In the genomic region with DNA sequence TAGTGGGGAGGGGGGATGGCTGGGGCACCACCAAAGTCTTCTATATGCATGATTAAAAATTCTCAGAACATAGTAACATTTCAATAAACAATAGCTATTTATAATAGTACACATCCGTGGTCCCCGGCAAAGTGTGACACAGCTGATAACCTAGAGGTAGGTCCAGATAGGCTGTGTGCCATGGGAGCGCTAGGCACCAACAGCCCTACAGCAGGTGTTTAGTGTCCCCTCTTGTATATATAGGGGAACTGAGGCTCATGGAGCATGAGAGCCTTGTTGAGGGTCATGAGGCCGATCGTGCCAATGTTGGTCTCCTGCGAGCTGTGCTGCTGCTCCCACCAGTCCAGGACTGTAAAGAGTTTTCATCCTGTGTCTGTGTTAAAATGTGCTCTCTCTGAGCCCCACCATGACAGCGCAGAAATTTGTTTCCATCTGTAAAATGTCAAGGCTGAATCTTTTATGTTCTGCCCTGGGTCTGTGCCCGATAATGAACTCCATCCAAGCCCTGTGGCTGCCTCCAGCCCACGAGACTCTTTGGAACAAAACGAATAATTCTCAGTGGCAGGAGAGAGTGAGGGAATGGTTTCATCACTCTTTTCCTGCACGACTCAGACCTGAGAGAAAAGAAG, we compare ENCODE assay signal across 31 cellular contexts. TPM values are rescaled to one million over a fixed set of nuclear protein-coding genes. Genes with fewer than 3 reads are reported as not detected.
DNase-seq lines count a peak whose midpoint lies in the region; FAIRE-seq and TF ChIP-seq lines count a peak whose summit lies in the region.
"Had no signal": no experiment of that assay in that cellular context is flagged by ENCODE, and none has a peak within 500 bp of the region (broad histone marks: within the 10 kb centered on the region; RNA-seq: fewer than 3 reads in every experiment).

No MANE protein-coding gene starts in this region.

- peaks cover 29% of the 10 kb centered on the region for H3K4me1 Mint-ChIP-seq in activated CD4-positive, alpha-beta memory T cell treated with anti-CD3 and anti-CD28 coated beads, Interleukin-2, amount 10 ng/mL, durations not matched to agents 7 days and 5 days
- peaks cover 11% of the 10 kb centered on the region for H3K4me1 Mint-ChIP-seq in activated naive CD4-positive, alpha-beta T cell treated with anti-CD3 and anti-CD28 coated beads for 36 hours (ENCODE audit: low read depth)

- no peak overlapping the region for H3K27ac Mint-ChIP-seq in activated CD4-positive, alpha-beta memory T cell treated with anti-CD3 and anti-CD28 coated beads, Interleukin-2, amount 10 ng/mL, durations not matched to agents 7 days and 5 days
- no peak overlapping the region for H3K27ac Mint-ChIP-seq in activated naive CD4-positive, alpha-beta T cell treated with anti-CD3 and anti-CD28 coated beads for 36 hours
- H3K27ac Mint-ChIP-seq: activated CD4-positive, alpha-beta T cell treated with anti-CD3 and anti-CD28 coated beads for 36 hours; activated CD8-positive, alpha-beta T cell treated with anti-CD3 and anti-CD28 coated beads, Interleukin-2, amount 10 ng/mL, durations not matched to agents 7 days and 5 days; activated naive CD4-positive, alpha-beta T cell treated with anti-CD3 and anti-CD28 coated beads, Interleukin-2, amount 50 U/mL, for 72 hours; activated T-helper 17 cell treated with anti-CD3 and anti-CD28 coated beads, Interleukin-2, amount 50 U/mL, for 72 hours; CD8-positive, alpha-beta memory T cell; mesothelial cell of epicardium; naive B cell had no signal

- 74 to 75% methylated on average over 11 of the region's 11 CpGs for WGBS in sigmoid colon, 2 donors

- no peaks in the 10 kb centered on the region for H3K27me3 ChIP-seq in colonic mucosa
- H3K27me3 ChIP-seq in sigmoid colon, result no peaks in the 10 kb centered on the region
- no peaks in the 10 kb centered on the region for H3K27me3 ChIP-seq in Karpas-422 (ENCODE audit: low read length)

- H3K9me3 ChIP-seq in colonic mucosa (no peaks in the 10 kb centered on the region), kidney (ENCODE audit: control insufficient read depth in 1 of 2, low read length in 2 of 2) (no peaks in the 10 kb centered on the region), sigmoid colon (no peaks in the 10 kb centered on the region), Karpas-422 (ENCODE audit: low read length) (no peaks in the 10 kb centered on the region)
- H3K9me3 ChIP-seq: A549, thoracic aorta had no signal

- DNase-seq in AG20443 (ENCODE audit: low spot score), result peak; percentile 45
- no peak for DNase-seq in colonic mucosa
- peak; percentile 55 for DNase-seq in kidney
- peak; percentile 89 for DNase-seq in sigmoid colon
- DNase-seq in Karpas-422, result no peak
- no peak for DNase-seq in activated CD4-positive, alpha-beta memory T cell treated with anti-CD3 and anti-CD28 coated beads, Interleukin-2, amount 10 ng/mL, durations not matched to agents 7 days and 5 days
- DNase-seq in GM20000 (ENCODE audit: low spot score), result no peak
- no peak for DNase-seq in activated naive CD4-positive, alpha-beta T cell treated with anti-CD3 and anti-CD28 coated beads for 36 hours
- DNase-seq: activated CD4-positive, alpha-beta T cell treated with anti-CD3 and anti-CD28 coated beads for 36 hours; activated CD8-positive, alpha-beta T cell treated with anti-CD3 and anti-CD28 coated beads, Interleukin-2, amount 10 ng/mL, durations not matched to agents 7 days and 5 days; CD8-positive, alpha-beta memory T cell; DMS 273 treated with DMSO at 0.1 percent for 48 hours; EL; head of caudate nucleus; islet precursor cell; left ventricle myocardium superior; naive B cell; NCI-H1048; NCI-H446; NCI-H82; small intestine; stimulated activated naive CD4-positive, alpha-beta T cell; SW 1271 had no signal

- no peak for TF ChIP-seq POLR2A in sigmoid colon (IDR thresholded peaks at IDR 0.05)

- CTCF ChIA-PET in activated CD4-positive, alpha-beta memory T cell treated with anti-CD3 and anti-CD28 coated beads, Interleukin-2, amount 10 ng/mL, durations not matched to agents 7 days and 5 days (lab: Charles Lee), result interaction anchor here (1.0 to 10.3 kb wide), 12 partner anchors 11 to 444 kb away, joined by 3 to 294 read pairs (median 8); no protein-coding TSS in a partner anchor
- CTCF ChIA-PET in activated naive CD4-positive, alpha-beta T cell treated with anti-CD3 and anti-CD28 coated beads for 36 hours (lab: Charles Lee), result interaction anchor here (0.8 to 8.3 kb wide), 9 partner anchors 12 to 287 kb away, joined by 3 to 299 read pairs (median 5); no protein-coding TSS in a partner anchor

- H3K9me2 ChIP-seq in Karpas-422 (replicated peaks; ENCODE audit: insufficient read depth, low read length), result no peaks in the 10 kb centered on the region

- H2AFZ ChIP-seq in Karpas-422 (ENCODE audit: low read length), result no peak overlapping the region

- TF ChIP-seq CTCF in colonic mucosa (IDR thresholded peaks at IDR 0.05) (no peak), kidney (IDR thresholded peaks at IDR 0.05; ENCODE audit: borderline replicate concordance, extremely low read depth, insufficient read depth) (no peak), sigmoid colon (IDR thresholded peaks at IDR 0.05) (no peak), GM20000 (IDR thresholded peaks at IDR 0.05; ENCODE audit: extremely low read depth, missing control alignments) (no peak)

- H3K4me3 Mint-ChIP-seq in activated CD4-positive, alpha-beta memory T cell treated with anti-CD3 and anti-CD28 coated beads, Interleukin-2, amount 10 ng/mL, durations not matched to agents 7 days and 5 days, result no peak overlapping the region
- no peak overlapping the region for H3K4me3 Mint-ChIP-seq in activated naive CD4-positive, alpha-beta T cell treated with anti-CD3 and anti-CD28 coated beads for 36 hours
- H3K4me3 Mint-ChIP-seq: activated CD4-positive, alpha-beta T cell treated with anti-CD3 and anti-CD28 coated beads for 36 hours; activated CD8-positive, alpha-beta T cell treated with anti-CD3 and anti-CD28 coated beads, Interleukin-2, amount 10 ng/mL, durations not matched to agents 7 days and 5 days; activated T-helper 17 cell treated with anti-CD3 and anti-CD28 coated beads, Interleukin-2, amount 50 U/mL, for 72 hours; CD8-positive, alpha-beta memory T cell; mesothelial cell of epicardium; naive B cell had no signal

- H3K9ac ChIP-seq in colonic mucosa (ENCODE audit: low read depth in 2 of 2, low read length in 2 of 2) (no peak overlapping the region), kidney (ENCODE audit: low read length in 2 of 2) (no peak overlapping the region), Karpas-422 (ENCODE audit: low read length) (no peak overlapping the region)

- no peaks in the 10 kb centered on the region for H3K36me3 Mint-ChIP-seq in activated CD4-positive, alpha-beta memory T cell treated with anti-CD3 and anti-CD28 coated beads, Interleukin-2, amount 10 ng/mL, durations not matched to agents 7 days and 5 days (ENCODE audit: low read depth)
- no peaks in the 10 kb centered on the region for H3K36me3 Mint-ChIP-seq in activated naive CD4-positive, alpha-beta T cell treated with anti-CD3 and anti-CD28 coated beads for 36 hours (ENCODE audit: low read depth)
- H3K36me3 Mint-ChIP-seq: activated naive CD4-positive, alpha-beta T cell treated with anti-CD3 and anti-CD28 coated beads, Interleukin-2, amount 50 U/mL, for 72 hours; CD8-positive, alpha-beta memory T cell; mesothelial cell of epicardium; naive B cell had no signal

- intact Hi-C loops in colonic mucosa (cut with DNase I), result loop anchor here (2.0 kb wide), 1 partner anchor 175 kb away; no protein-coding TSS in a partner anchor
- intact Hi-C loops in kidney (cut with DNase I), result loop anchor here (5.0 kb wide), 1 partner anchor 174 kb away; no protein-coding TSS in a partner anchor
- intact Hi-C loops in sigmoid colon (cut with DNase I), result loop anchor here (5.0 kb wide), 3 partner anchors 39 to 286 kb away; no protein-coding TSS in a partner anchor
- intact Hi-C loops in activated naive CD4-positive, alpha-beta T cell treated with anti-CD3 and anti-CD28 coated beads for 36 hours (cut with micrococcal nuclease), result loop anchor here (5.0 kb wide), 1 partner anchor 286 kb away; no protein-coding TSS in a partner anchor

- no peak overlapping the region for H3K4me3 ChIP-seq in colonic mucosa
- H3K4me3 ChIP-seq in kidney (ENCODE audit: low read length in 2 of 2), result no peak overlapping the region
- H3K4me3 ChIP-seq in sigmoid colon, result no peak overlapping the region
- no peak overlapping the region for H3K4me3 ChIP-seq in Karpas-422 (ENCODE audit: low read length)
- H3K4me3 ChIP-seq: A549, GM12878, thoracic aorta had no signal

- peaks cover 31% of the 10 kb centered on the region for H3K27me3 Mint-ChIP-seq in activated CD4-positive, alpha-beta memory T cell treated with anti-CD3 and anti-CD28 coated beads, Interleukin-2, amount 10 ng/mL, durations not matched to agents 7 days and 5 days
- peaks cover 3% of the 10 kb centered on the region for H3K27me3 Mint-ChIP-seq in activated naive CD4-positive, alpha-beta T cell treated with anti-CD3 and anti-CD28 coated beads for 36 hours (ENCODE audit: low read depth)

- H3K79me2 ChIP-seq in Karpas-422 (ENCODE audit: low read length), result no peaks in the 10 kb centered on the region

- H3K9me3 Mint-ChIP-seq in activated CD4-positive, alpha-beta memory T cell treated with anti-CD3 and anti-CD28 coated beads, Interleukin-2, amount 10 ng/mL, durations not matched to agents 7 days and 5 days, result no peaks in the 10 kb centered on the region
- H3K9me3 Mint-ChIP-seq in activated naive CD4-positive, alpha-beta T cell treated with anti-CD3 and anti-CD28 coated beads for 36 hours, result no peaks in the 10 kb centered on the region
- H3K9me3 Mint-ChIP-seq: activated naive CD4-positive, alpha-beta T cell treated with anti-CD3 and anti-CD28 coated beads, Interleukin-2, amount 50 U/mL, for 72 hours; activated T-helper 17 cell treated with anti-CD3 and anti-CD28 coated beads, Interleukin-2, amount 50 U/mL, for 72 hours; CD8-positive, alpha-beta memory T cell; mesothelial cell of epicardium; naive B cell had no signal

- peak; percentile 61 to 90 (median 84) for TF ChIP-seq EP300 in sigmoid colon (IDR thresholded peaks at IDR 0.05)

- POLR2A ChIA-PET in activated CD4-positive, alpha-beta memory T cell treated with anti-CD3 and anti-CD28 coated beads, Interleukin-2, amount 10 ng/mL, durations not matched to agents 7 days and 5 days (lab: Charles Lee), result interaction anchor here (1.6 to 4.7 kb wide), 2 partner anchors 105 to 171 kb away, joined by 3 to 43 read pairs; no protein-coding TSS in a partner anchor

- no peak for FAIRE-seq in kidney (lab: Jason Lieb, UNC)
- FAIRE-seq: A549, bronchial epithelial cell, GM12878, HepG2, small intestine had no signal

- no peak overlapping the region for H3K4me2 ChIP-seq in Karpas-422 (ENCODE audit: low read depth, low read length, poor library complexity, severe bottlenecking)
- H3K4me2 ChIP-seq: A549 had no signal

- H4K20me1 ChIP-seq in Karpas-422 (ENCODE audit: insufficient read depth, low read depth, low read length), result no peaks in the 10 kb centered on the region

- no peaks in the 10 kb centered on the region for H3K4me1 ChIP-seq in colonic mucosa
- no peaks in the 10 kb centered on the region for H3K4me1 ChIP-seq in kidney (ENCODE audit: control insufficient read depth in 1 of 2, insufficient read depth in 1 of 2, low read depth in 1 of 2, low read length in 2 of 2)
- H3K4me1 ChIP-seq in sigmoid colon, result peaks cover 0 to 54% (median 42%) of the 10 kb centered on the region in 4 donors
- peaks cover 5% of the 10 kb centered on the region for H3K4me1 ChIP-seq in Karpas-422 (ENCODE audit: low read length)

- peak overlapping the region; percentile 30 for H3K27ac ChIP-seq in colonic mucosa
- H3K27ac ChIP-seq in kidney (ENCODE audit: low read depth in 2 of 2, low read length in 2 of 2), result no peak overlapping the region
- H3K27ac ChIP-seq in sigmoid colon, result peak overlapping the region; percentile 44 to 85 (median 80)
- H3K27ac ChIP-seq in Karpas-422 (ENCODE audit: low read length), result no peak overlapping the region
- H3K27ac ChIP-seq: thoracic aorta had no signal

- H3K36me3 ChIP-seq in colonic mucosa (no peaks in the 10 kb centered on the region), kidney (ENCODE audit: control insufficient read depth in 1 of 2, insufficient read depth in 2 of 2, low read length in 2 of 2) (no peaks in the 10 kb centered on the region), sigmoid colon (no peaks in the 10 kb centered on the region), Karpas-422 (ENCODE audit: insufficient read depth, low read length) (no peaks in the 10 kb centered on the region)
- H3K36me3 ChIP-seq: thoracic aorta had no signal

RNA-seq across cellular contexts. Expression of a gene that starts 14.5 kb away (rescaled TPM):
- total RNA-seq in colonic mucosa (1 to 10 TPM; 2.3 to 8.2 TPM), kidney (5.1 TPM), sigmoid colon (10 to 100 TPM in 2 of 4 donors, 1 to 10 TPM in 1, under 1 TPM in 1; 0.66 to 12.2 (median 10.8) TPM)
- polyA plus RNA-seq in kidney (ENCODE audit: insufficient read depth, low read depth, low replicate concordance) (3.1 TPM), sigmoid colon (1 to 10 TPM in 1 of 3 donors, under 1 TPM in 2; 0.60 to 2.8 (median 0.69) TPM)
- not detected in 2 replicates for total RNA-seq in Karpas-422 (2014; rRNA removed; shearing (Covaris generic); ENCODE audit: low replicate concordance)
- total RNA-seq in activated CD4-positive, alpha-beta memory T cell treated with anti-CD3 and anti-CD28 coated beads, Interleukin-2, amount 10 ng/mL, durations not matched to agents 7 days and 5 days, result not detected
- total RNA-seq in activated naive CD4-positive, alpha-beta T cell treated with anti-CD3 and anti-CD28 coated beads for 36 hours, result not detected
- total RNA-seq: activated naive CD4-positive, alpha-beta T cell treated with anti-CD3 and anti-CD28 coated beads, Interleukin-2, amount 50 U/mL, for 72 hours; activated T-helper 17 cell treated with anti-CD3 and anti-CD28 coated beads, Interleukin-2, amount 50 U/mL, for 72 hours; GM12878 had no signal
- polyA plus RNA-seq: CD8-positive, alpha-beta memory T cell; GM12878; HepG2 had no signal

Comparison
In these comparisons a context has a peak if more than half of its experiments do, and no peak if none do; other contexts are left out.
1. DNase-seq: peak in AG20443 (single experiment), kidney (single experiment) and sigmoid colon (single experiment); none in colonic mucosa (single experiment), Karpas-422 (single experiment), activated CD4-positive, alpha-beta memory T cell treated with anti-CD3 and anti-CD28 coated beads, Interleukin-2, amount 10 ng/mL, durations not matched to agents 7 days and 5 days (single experiment), GM20000 (single experiment) and activated naive CD4-positive, alpha-beta T cell treated with anti-CD3 and anti-CD28 coated beads for 36 hours (single experiment).
2. H3K27ac ChIP-seq: peak in colonic mucosa (single experiment) and sigmoid colon (4 of 4); none in kidney (0 of 2) and Karpas-422 (single experiment).